In the genomic region with DNA sequence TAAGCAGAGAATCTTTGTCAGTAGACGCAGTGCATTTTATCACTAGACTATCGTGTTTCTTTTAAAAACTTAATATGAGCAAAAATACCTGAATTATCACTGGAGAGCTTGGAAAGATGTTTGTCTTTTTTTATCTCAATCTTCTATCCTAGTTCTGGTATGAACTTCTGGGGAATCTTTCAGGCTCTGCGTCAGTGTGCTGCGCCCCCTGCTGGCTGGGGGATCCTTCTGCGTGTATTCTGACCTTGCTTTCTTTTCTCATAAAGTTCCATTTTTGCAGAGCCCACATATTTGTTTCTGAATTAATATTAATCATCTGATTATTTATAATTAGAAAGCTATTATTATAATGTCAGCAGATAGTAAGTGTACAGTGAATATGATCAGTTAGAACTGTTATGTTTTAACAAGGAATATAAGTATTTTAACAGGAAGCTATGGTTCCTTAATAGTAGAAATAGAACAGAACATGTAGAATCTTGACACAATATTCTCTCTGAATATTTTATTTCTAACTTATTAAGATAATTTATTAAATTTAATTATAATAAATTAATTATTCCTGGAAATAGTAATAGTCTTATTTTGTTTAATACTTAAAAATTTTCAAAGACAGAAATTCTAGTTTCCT, we compare ENCODE assay signal across 9 cellular contexts.
DNase-seq lines count a peak whose midpoint lies in the region; ATAC-seq and TF ChIP-seq lines count a peak whose summit lies in the region.
"Had no signal": no experiment of that assay in that cellular context is flagged by ENCODE, and none has a peak within 500 bp of the region (broad histone marks: within the 10 kb centered on the region; RNA-seq: fewer than 3 reads in every experiment).

No MANE protein-coding gene starts in this region.

- no peak overlapping the region for H2AK5ac ChIP-seq in IMR-90 (ENCODE audit: low read depth, low read length)
- H2AK5ac ChIP-seq in mesendoderm (ENCODE audit: low read length) = no peak overlapping the region

- H2BK20ac ChIP-seq in IMR-90 (ENCODE audit: low read depth, low read length) = no peak overlapping the region

- TF ChIP-seq RAD21 in IMR-90 (IDR thresholded peaks at IDR 0.05; ENCODE audit: low read length) = peak; percentile 64

- no peak overlapping the region for H3K4ac ChIP-seq in IMR-90 (ENCODE audit: low read depth, low read length)
- peak overlapping the region; percentile 16 for H3K4ac ChIP-seq in mesendoderm (ENCODE audit: low read depth, low read length)

- H3K56ac ChIP-seq in IMR-90 (ENCODE audit: extremely low read depth, insufficient read depth, low read length) (no peak overlapping the region), mesendoderm (ENCODE audit: low read length) (no peak overlapping the region)

- WGBS in IMR-90 (ENCODE audit: extremely low coverage in 2 of 2, insufficient read length in 1 of 2), 2 experiments = no CpG with 5 or more reads among the region's 5 CpGs
- WGBS in mesendoderm (ENCODE audit: extremely low coverage, insufficient coverage, low lambda C conversion rate) = no CpG with 5 or more reads among the region's 5 CpGs

- TF ChIP-seq POLR2A in IMR-90 (IDR thresholded peaks at IDR 0.05; ENCODE audit: low read depth, low read length) = no peak

- H3K36me3 ChIP-seq in IMR-90 (ENCODE audit: control insufficient read depth, insufficient read depth, low read length) (no peaks in the 10 kb centered on the region), mesendoderm (ENCODE audit: control insufficient read depth, insufficient read depth, low read length) (no peaks in the 10 kb centered on the region), tibial artery (no peaks in the 10 kb centered on the region)

- in situ Hi-C loops in IMR-90 (cut with MboI; ENCODE audit: low sequenced_read_pairs) = loop anchor here (5.0 kb wide), 1 partner anchor 1313 kb away; no protein-coding TSS in a partner anchor

- CTCF ChIA-PET in IMR-90 (lab: Yijun Ruan, JAX) = interaction anchor here (0.6 to 0.7 kb wide), 3 partner anchors 9 to 1731 kb away, joined by 3 to 4 read pairs (median 3); no protein-coding TSS in a partner anchor

- H3K14ac ChIP-seq in IMR-90 (replicated peaks; ENCODE audit: low read depth, low read length) = no peak overlapping the region

- no peak overlapping the region for H2BK120ac ChIP-seq in IMR-90 (ENCODE audit: low read depth, low read length)
- no peak overlapping the region for H2BK120ac ChIP-seq in mesendoderm (ENCODE audit: low read depth, low read length)

- peak; percentile 12 for DNase-seq in NCI-H1694 treated with DMSO at 0.1 percent for 48 hours (lab: John Stamatoyannopoulos, UW)
- DNase-seq in NCI-H1694 (lab: John Stamatoyannopoulos, UW) = no peak
- peak; percentile 29 for DNase-seq in IMR-90
- DNase-seq in T-helper 9 cell = peak; percentile 14
- peak; percentile 31 for DNase-seq in dedifferentiated amniotic fluid mesenchymal stem cell (ENCODE audit: extremely low spot score)
- DNase-seq in mesendoderm = peak; percentile 70
- no peak for DNase-seq in tibial artery

- H3K4me3 ChIP-seq in IMR-90 (ENCODE audit: insufficient read depth, low read depth, low read length) (no peak overlapping the region), mesendoderm (ENCODE audit: low read length) (no peak overlapping the region), tibial artery (no peak overlapping the region)

- ATAC-seq in GM21381 (IDR thresholded peaks at IDR 0.05; ENCODE audit: unreplicated experiment) (peak; percentile 62), IMR-90 (ENCODE audit: low read depth) (no peak)
- ATAC-seq: effector memory CD8-positive, alpha-beta T cell had no signal

- H2BK15ac ChIP-seq in IMR-90 (ENCODE audit: low read depth, low read length) (no peak overlapping the region), mesendoderm (replicated peaks; ENCODE audit: low read depth) (no peak overlapping the region)

- BruUV-seq in IMR-90 (replicated peaks; lab: Mats Ljungman, UMichigan) = no TSS peak

- TF ChIP-seq CTCF in IMR-90 (conservative IDR thresholded peaks at IDR 0.05; ENCODE audit: low read depth, low read length) (peak; percentile 70), tibial artery (IDR thresholded peaks at IDR 0.05) (peak; percentile 63 to 85)

- dilution Hi-C loops in IMR-90 (cut with HindIII; ENCODE audit: low sequenced_read_pairs, unreplicated experiment) = no loop called here

- intact Hi-C loops in IMR-90 (cut with micrococcal nuclease) = loop anchor here (1.0 to 2.0 kb wide), 2 partner anchors 1314 to 1736 kb away; no protein-coding TSS in a partner anchor
- intact Hi-C loops in tibial artery (cut with DNase I; ENCODE audit: low total_unique reads) = no loop called here

- H3K79me2 ChIP-seq in mesendoderm (ENCODE audit: control insufficient read depth, insufficient read depth, low read length) = no peaks in the 10 kb centered on the region

- H3K79me1 ChIP-seq in IMR-90 (ENCODE audit: low read depth in 1 of 2, low read length in 2 of 2) = no peaks in the 10 kb centered on the region
- no peaks in the 10 kb centered on the region for H3K79me1 ChIP-seq in mesendoderm (ENCODE audit: low read length)

- H3K9ac ChIP-seq in IMR-90 (ENCODE audit: low read depth, low read length) (no peak overlapping the region), mesendoderm (ENCODE audit: low read length) (no peak overlapping the region)

- no peak overlapping the region for H2AK9ac ChIP-seq in IMR-90 (replicated peaks; ENCODE audit: low read depth, low read length, poor library complexity)

- H4K5ac ChIP-seq in IMR-90 (ENCODE audit: low read depth, low read length) (no peak overlapping the region), mesendoderm (ENCODE audit: low read length) (no peak overlapping the region)

- H2AFZ ChIP-seq in IMR-90 (replicated peaks; ENCODE audit: low read length, poor library complexity) = no peak overlapping the region

- POLR2A ChIA-PET in IMR-90 (lab: Charles Lee; ENCODE audit: unreplicated experiment) = no interaction called here

- no peak overlapping the region for H4K91ac ChIP-seq in IMR-90 (ENCODE audit: insufficient read depth, low read depth, low read length)

- no peaks in the 10 kb centered on the region for H3K9me1 ChIP-seq in IMR-90 (ENCODE audit: insufficient read depth, low read length)

- H2BK5ac ChIP-seq in IMR-90 (ENCODE audit: low read depth, low read length, poor library complexity, severe bottlenecking) = no peak overlapping the region
- H2BK5ac ChIP-seq in mesendoderm (ENCODE audit: low read length) = peak overlapping the region; percentile 17

- H3K18ac ChIP-seq in IMR-90 (ENCODE audit: low read depth, low read length) = no peak overlapping the region
- H3K18ac ChIP-seq in mesendoderm (ENCODE audit: low read length) = peak overlapping the region; percentile 51

- H3K4me2 ChIP-seq in IMR-90 (ENCODE audit: low read depth, low read length) (no peak overlapping the region), mesendoderm (ENCODE audit: low read length) (no peak overlapping the region)

- H3K9me3 ChIP-seq in IMR-90 (ENCODE audit: control insufficient read depth, insufficient read depth, low read length) (no peaks in the 10 kb centered on the region), tibial artery (no peaks in the 10 kb centered on the region)

- H3K23ac ChIP-seq in IMR-90 (ENCODE audit: low read depth, low read length) (no peak overlapping the region), mesendoderm (ENCODE audit: low read length) (no peak overlapping the region)

- no peak overlapping the region for H3K27ac ChIP-seq in IMR-90 (ENCODE audit: insufficient read depth, low read length)
- no peak overlapping the region for H3K27ac ChIP-seq in mesendoderm (ENCODE audit: low read depth, low read length)
- no peak overlapping the region for H3K27ac ChIP-seq in tibial artery

- H4K8ac ChIP-seq in IMR-90 (ENCODE audit: low read depth in 2 of 2, low read length in 2 of 2) (no peak overlapping the region), mesendoderm (ENCODE audit: low read depth, low read length) (no peak overlapping the region)

- H3K4me1 ChIP-seq in IMR-90 (ENCODE audit: control insufficient read depth, insufficient read depth, low read length) = no peaks in the 10 kb centered on the region
- peaks cover 3% of the 10 kb centered on the region for H3K4me1 ChIP-seq in mesendoderm (ENCODE audit: control insufficient read depth, low read depth, low read length)
- H3K4me1 ChIP-seq in tibial artery = no peaks in the 10 kb centered on the region

- H3K27me3 ChIP-seq in IMR-90 (ENCODE audit: control insufficient read depth, insufficient read depth, low read length) (no peaks in the 10 kb centered on the region), mesendoderm (ENCODE audit: insufficient read depth, low read length, poor library complexity) (no peaks in the 10 kb centered on the region), tibial artery (no peaks in the 10 kb centered on the region)

- no peaks in the 10 kb centered on the region for H4K20me1 ChIP-seq in IMR-90 (ENCODE audit: insufficient read depth, low read length)

TF ChIP-seq in IMR-90, 13 proteins besides CTCF, POLR2A, EP300 and RAD21:
- peak; percentile 75 for TF ChIP-seq SMC3 (IDR thresholded peaks at IDR 0.05; ENCODE audit: low read depth, low read length)
- TF ChIP-seq, protein P1, sequence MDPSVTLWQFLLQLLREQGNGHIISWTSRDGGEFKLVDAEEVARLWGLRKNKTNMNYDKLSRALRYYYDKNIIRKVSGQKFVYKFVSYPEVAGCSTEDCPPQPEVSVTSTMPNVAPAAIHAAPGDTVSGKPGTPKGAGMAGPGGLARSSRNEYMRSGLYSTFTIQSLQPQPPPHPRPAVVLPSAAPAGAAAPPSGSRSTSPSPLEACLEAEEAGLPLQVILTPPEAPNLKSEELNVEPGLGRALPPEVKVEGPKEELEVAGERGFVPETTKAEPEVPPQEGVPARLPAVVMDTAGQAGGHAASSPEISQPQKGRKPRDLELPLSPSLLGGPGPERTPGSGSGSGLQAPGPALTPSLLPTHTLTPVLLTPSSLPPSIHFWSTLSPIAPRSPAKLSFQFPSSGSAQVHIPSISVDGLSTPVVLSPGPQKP (IDR thresholded peaks at IDR 0.05; ENCODE audit: borderline replicate concordance, low read depth, low read length) = no peak

Comparison
In these comparisons a context has a peak if more than half of its experiments do, and no peak if none do; other contexts are left out.
1. DNase-seq: peak in NCI-H1694 treated with DMSO at 0.1 percent for 48 hours (single experiment), IMR-90 (single experiment), T-helper 9 cell (single experiment), dedifferentiated amniotic fluid mesenchymal stem cell (single experiment) and mesendoderm (single experiment); none in NCI-H1694 (single experiment) and tibial artery (0 of 2).